ENCODE assay signal across 26 cellular contexts in the genomic region with DNA sequence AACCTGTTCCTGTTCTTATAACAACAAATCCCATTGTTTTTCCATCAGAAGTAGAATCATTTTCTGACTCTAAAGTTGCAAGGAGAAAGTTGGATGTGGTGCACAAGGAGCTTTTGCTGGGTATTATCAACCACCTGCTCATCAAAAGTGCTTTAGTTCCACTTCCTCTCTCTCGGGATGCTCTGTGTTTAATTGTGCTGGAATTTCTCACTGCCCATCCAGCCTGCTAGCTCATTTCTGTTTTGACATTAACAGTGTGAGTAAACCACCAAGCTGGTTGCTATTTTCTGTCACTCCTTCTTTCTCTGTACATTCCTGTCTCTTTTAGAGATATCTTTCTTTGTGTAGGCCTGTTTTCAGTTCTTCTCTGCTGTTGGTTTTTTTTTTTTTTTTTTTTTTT.
"Had no signal": no experiment of that assay in that cellular context is flagged by ENCODE, and none has a peak within 500 bp of the region (broad histone marks: within the 10 kb centered on the region; RNA-seq: fewer than 3 reads in every experiment).

No MANE protein-coding gene starts in this region.

- DNase-seq: activated CD4-positive, alpha-beta T cell treated with anti-CD3 and anti-CD28 coated beads for 4 hours; activated CD4-positive, alpha-beta T cell treated with anti-CD3 and anti-CD28 coated beads, Interleukin-2, amount 50 U/mL, for 4 hours; activated CD8-positive, alpha-beta memory T cell treated with anti-CD3 and anti-CD28 coated beads, Interleukin-2, amount 50 U/mL, for 48 hours; activated CD8-positive, alpha-beta T cell treated with anti-CD3 and anti-CD28 coated beads, Interleukin-2, amount 10 ng/mL, durations not matched to agents 7 days and 5 days; activated naive CD4-positive, alpha-beta T cell treated with anti-CD3 and anti-CD28 coated beads, Interleukin-2, amount 50 U/mL, for 16 hours; activated T-cell treated with anti-CD3 and anti-CD28 coated beads, Interleukin-2, amount 50 U/mL, for 1 hour; amniotic stem cell; Kasumi-1; KBM-7; NCI-H1105; NCI-H1436; NCI-H1694 treated with DMSO at 0.1 percent for 48 hours; NCI-H2029 treated with DMSO at 0.1 percent for 48 hours; NCI-H345; NCI-H510A; NCI-H526 treated with DMSO at 0.1 percent for 48 hours; NK-92 treated with Interleukin-12 subunit alpha and Interleukin-12 subunit beta, amount 100 ng/mL, for 24 hours; Peyer's patch; Right ventricle myocardium superior; SJCRH30; SK-N-SH; T-helper 1 cell had no signal

- ATAC-seq: activated CD4-positive, CD25-positive, alpha-beta regulatory T cell treated with anti-CD3 and anti-CD28 coated beads, Interleukin-2, amount 50 U/mL, for 24 hours; activated CD8-positive, alpha-beta T cell treated with anti-CD3 and anti-CD28 coated beads, Interleukin-2, amount 10 ng/mL, durations not matched to agents 7 days and 5 days had no signal

- H3K27me3 Mint-ChIP-seq: brain had no signal

- H3K4me3 ChIP-seq: ascending aorta, Peyer's patch, SJCRH30 had no signal

- H3K9me3 Mint-ChIP-seq: brain had no signal

- H3K27ac Mint-ChIP-seq: activated CD8-positive, alpha-beta T cell treated with anti-CD3 and anti-CD28 coated beads, Interleukin-2, amount 10 ng/mL, durations not matched to agents 7 days and 5 days had no signal

- H3K27ac ChIP-seq: ascending aorta, Peyer's patch, RWPE1, SJCRH30 had no signal

- H3K4me3 Mint-ChIP-seq: activated CD8-positive, alpha-beta T cell treated with anti-CD3 and anti-CD28 coated beads, Interleukin-2, amount 10 ng/mL, durations not matched to agents 7 days and 5 days had no signal

- H3K9me3 ChIP-seq: ascending aorta, Peyer's patch, SJCRH30, SK-N-SH had no signal

- H3K4me1 ChIP-seq: SJCRH30 had no signal

- H3K27me3 ChIP-seq: ascending aorta, Peyer's patch, SJCRH30 had no signal
